In the genomic region with DNA sequence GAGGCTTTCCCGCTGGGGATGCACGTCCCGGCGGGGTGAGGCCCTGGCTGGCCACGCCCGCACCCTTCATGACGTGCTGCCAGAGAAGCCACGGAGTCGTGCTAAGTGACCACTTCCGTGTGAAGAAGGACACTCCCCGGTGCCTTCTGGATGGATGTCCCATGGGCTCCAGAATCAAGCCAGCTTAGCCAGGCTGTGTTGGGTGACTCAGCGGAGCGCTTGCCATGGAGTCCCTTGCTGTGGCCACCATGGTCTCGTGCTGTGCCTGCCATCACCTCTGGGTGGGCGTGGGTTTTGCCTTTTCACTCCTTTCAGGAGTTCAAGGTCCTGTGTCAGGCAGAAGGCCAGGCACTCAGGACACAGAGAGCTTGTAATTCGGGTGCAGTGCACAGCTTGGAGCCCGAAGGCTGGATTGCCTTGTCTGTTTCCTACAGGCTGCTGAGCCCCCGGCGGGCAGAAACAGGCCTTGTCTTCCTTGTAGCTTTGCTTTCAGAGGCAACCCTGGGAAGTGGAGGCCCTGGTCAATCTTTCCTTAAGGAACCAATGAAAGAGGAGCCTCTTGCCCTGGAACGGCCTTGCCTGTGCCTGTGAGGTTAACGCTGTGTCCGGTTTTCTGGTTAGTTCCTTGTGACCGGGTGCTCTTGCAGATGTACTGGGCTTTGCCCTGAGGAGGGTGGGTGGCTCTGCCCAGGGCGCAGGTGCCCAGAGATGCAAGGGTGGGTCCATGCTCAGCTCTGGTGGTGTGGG, we compare ENCODE assay signal across 14 cellular contexts.
A peak's percentile ranks its signal among the peaks of the same experiment; 100 is the strongest.
DNase-seq lines count a peak whose midpoint lies in the region; ATAC-seq, FAIRE-seq and TF ChIP-seq lines count a peak whose summit lies in the region.
"Had no signal": no experiment of that assay in that cellular context is flagged by ENCODE, and none has a peak within 500 bp of the region (broad histone marks: within the 10 kb centered on the region; RNA-seq: fewer than 3 reads in every experiment).

No MANE protein-coding gene starts in this region.

- ATAC-seq in GM21825 (IDR thresholded peaks at IDR 0.05; ENCODE audit: unreplicated experiment), result no peak

- no peak for FAIRE-seq in kidney (lab: Jason Lieb, UNC)
- FAIRE-seq: pancreas had no signal

- H3K4me3 ChIP-seq in kidney (ENCODE audit: low read length in 2 of 2), result no peak overlapping the region
- H3K4me3 ChIP-seq in transverse colon, result no peak overlapping the region
- no peak overlapping the region for H3K4me3 ChIP-seq in tibial nerve
- H3K4me3 ChIP-seq: pancreas had no signal

- H3K27me3 ChIP-seq in transverse colon, result no peaks in the 10 kb centered on the region
- H3K27me3 ChIP-seq in tibial nerve, result no peaks in the 10 kb centered on the region
- H3K27me3 ChIP-seq: pancreas had no signal

- TF ChIP-seq CTCF in kidney (IDR thresholded peaks at IDR 0.05; ENCODE audit: borderline replicate concordance, extremely low read depth, insufficient read depth) (no peak), transverse colon (IDR thresholded peaks at IDR 0.05) (no peak), tibial nerve (IDR thresholded peaks at IDR 0.05) (no peak)

- in situ Hi-C loops in transverse colon (cut with MboI; ENCODE audit: low pct_ligation_motif_present in 1 of 4, low pct_unique_long_range_greater_than_20kb in 1 of 4, low sequenced_read_pairs in 3 of 4) (no loop called here), ACHN (cut with HindIII; ENCODE audit: low pct_ligation_motif_present, low pct_unique_long_range_greater_than_20kb, low sequenced_read_pairs) (no loop called here)

- no peaks in the 10 kb centered on the region for H3K36me3 ChIP-seq in kidney (ENCODE audit: control insufficient read depth in 1 of 2, insufficient read depth in 2 of 2, low read length in 2 of 2)
- no peaks in the 10 kb centered on the region for H3K36me3 ChIP-seq in transverse colon
- H3K36me3 ChIP-seq in tibial nerve, result no peaks in the 10 kb centered on the region
- H3K36me3 ChIP-seq: pancreas had no signal

- no peaks in the 10 kb centered on the region for H3K9me3 ChIP-seq in kidney (ENCODE audit: control insufficient read depth in 1 of 2, low read length in 2 of 2)
- H3K9me3 ChIP-seq in transverse colon, result no peaks in the 10 kb centered on the region
- no peaks in the 10 kb centered on the region for H3K9me3 ChIP-seq in tibial nerve
- H3K9me3 ChIP-seq: Caco-2, pancreas had no signal

- H3K27ac ChIP-seq in kidney (ENCODE audit: low read depth in 2 of 2, low read length in 2 of 2) (no peak overlapping the region), transverse colon (peak overlapping the region; percentile 10 to 82 (median 80)), tibial nerve (peak overlapping the region in 2 of 4 donors; percentile 13 to 85)

- no peak overlapping the region for H3K9ac ChIP-seq in kidney (ENCODE audit: low read length in 2 of 2)

- 83% methylated on average over 20 of the region's 24 CpGs; no CpG with 5 or more reads in 1 of the 2 donors for WGBS in transverse colon (ENCODE audit: low coverage in 1 of 2), 2 donors
- 90% methylated on average over 15 to 24 of the region's 24 CpGs for WGBS in tibial nerve, 2 donors

- TF ChIP-seq EP300 in transverse colon (IDR thresholded peaks at IDR 0.05; ENCODE audit: low read depth) (no peak), tibial nerve (IDR thresholded peaks at IDR 0.05) (no peak)

- intact Hi-C loops in kidney (cut with DNase I), result no loop called here
- intact Hi-C loops in transverse colon (cut with DNase I; ENCODE audit: low total_unique reads), result no loop called here

- H3K4me1 ChIP-seq in kidney (ENCODE audit: control insufficient read depth in 1 of 2, insufficient read depth in 1 of 2, low read depth in 1 of 2, low read length in 2 of 2), result peaks cover 0 to 11% of the 10 kb centered on the region in 2 donors
- peaks cover 0 to 39% (median 26%) of the 10 kb centered on the region in 4 donors for H3K4me1 ChIP-seq in transverse colon
- peaks cover 0 to 52% (median 2%) of the 10 kb centered on the region in 4 donors for H3K4me1 ChIP-seq in tibial nerve
- H3K4me1 ChIP-seq: Caco-2 had no signal

- TF ChIP-seq POLR2A in transverse colon (IDR thresholded peaks at IDR 0.05), result no peak
- no peak for TF ChIP-seq POLR2A in tibial nerve (IDR thresholded peaks at IDR 0.05)

- DNase-seq in NCI-H748 (lab: John Stamatoyannopoulos, UW; ENCODE audit: unreplicated experiment) (peak; percentile 28), NCI-H748 treated with DMSO at 0.1 percent for 48 hours (lab: John Stamatoyannopoulos, UW) (no peak), NCI-H460 (ENCODE audit: extremely low read depth, low read depth) (peak; percentile 61), kidney (peak; percentile 61), transverse colon (peak; percentile 69), ACHN (no peak), tibial nerve (ENCODE audit: low spot score in 2 of 2) (no peak)
- DNase-seq: activated T-cell treated with anti-CD3 and anti-CD28 coated beads, Interleukin-2, amount 50 U/mL, for 24 hours; Caco-2; cerebellar nuclear complex; SIG-M5; T-helper 9 cell had no signal

Comparison
In these comparisons a context has a peak if more than half of its experiments do, and no peak if none do; other contexts are left out.
1. DNase-seq: peak in NCI-H748 (single experiment), NCI-H460 (single experiment), kidney (single experiment) and transverse colon (single experiment); none in NCI-H748 treated with DMSO at 0.1 percent for 48 hours (single experiment), ACHN (single experiment) and tibial nerve (0 of 2).
2. H3K27ac ChIP-seq: peak in transverse colon (4 of 4); none in kidney (0 of 2).